23 cellular contexts compared by ENCODE assay signal in genomic region chr4:37139987-37140386, GRCh38.
DNase-seq lines count a peak whose midpoint lies in the region; ATAC-seq, FAIRE-seq and TF ChIP-seq lines count a peak whose summit lies in the region.
"Had no signal": no experiment of that assay in that cellular context is flagged by ENCODE, and none has a peak within 500 bp of the region (broad histone marks: within the 10 kb centered on the region; RNA-seq: fewer than 3 reads in every experiment).

No MANE protein-coding gene starts in this region.

- H3K4me3 ChIP-seq in GM12878 (no peak overlapping the region), mesodermal cell (ENCODE audit: extremely low read depth, insufficient read depth, low read length, poor library complexity, severe bottlenecking) (no peak overlapping the region), SJCRH30 (no peak overlapping the region), ovary (no peak overlapping the region)
- H3K4me3 ChIP-seq: GM23248 had no signal

- TF ChIP-seq POLR2A in GM12878 (IDR thresholded peaks at IDR 0.05; ENCODE audit: low read depth, low read length) (no peak), ovary (IDR thresholded peaks at IDR 0.05) (no peak)

- in situ Hi-C loops in GM12878 (cut with MboI) = no loop called here

- no peak overlapping the region for H2AFZ ChIP-seq in GM12878 (ENCODE audit: control insufficient read depth, low read depth, low read length)
- H2AFZ ChIP-seq: GM23248 had no signal

- POLR2A ChIA-PET in GM12878 (lab: Charles Lee) = no interaction called here

- intact Hi-C loops in GM12878 (cut with micrococcal nuclease; ENCODE audit: unreplicated experiment) (no loop called here), ovary (cut with DNase I) (no loop called here), Right ventricle myocardium superior (cut with DNase I) (no loop called here)

- no peak overlapping the region for H3K4me2 ChIP-seq in GM12878 (ENCODE audit: control insufficient read depth, insufficient read depth)

- TF ChIP-seq RAD21 in GM12878 (IDR thresholded peaks at IDR 0.05; ENCODE audit: insufficient read depth, low read depth, low read length) = no peak

- RAD21 ChIA-PET in GM12878 (lab: Charles Lee; ENCODE audit: unreplicated experiment) = no interaction called here

- CTCF ChIA-PET in GM12878 (lab: Yijun Ruan, JAX) = interaction anchor here (0.6 kb wide), 1 partner anchor 143 kb away, joined by 4 read pairs; no protein-coding TSS in a partner anchor

- no peaks in the 10 kb centered on the region for H3K79me2 ChIP-seq in GM12878 (ENCODE audit: control insufficient read depth, insufficient read depth, low read length)

- no peaks in the 10 kb centered on the region for H4K20me1 ChIP-seq in GM12878 (ENCODE audit: control insufficient read depth, insufficient read depth)

- H3K4me1 ChIP-seq in GM12878 (ENCODE audit: control insufficient read depth, insufficient read depth, low read length) (no peaks in the 10 kb centered on the region), mesodermal cell (ENCODE audit: control insufficient read depth, insufficient read depth, low read length, poor library complexity, severe bottlenecking) (no peaks in the 10 kb centered on the region), SJCRH30 (no peaks in the 10 kb centered on the region), ovary (ENCODE audit: insufficient read depth) (no peaks in the 10 kb centered on the region)
- H3K4me1 ChIP-seq: BE2C had no signal

- SMC1A ChIA-PET in GM12878 (lab: Charles Lee; ENCODE audit: uncharacterized antibody, unreplicated experiment) = no interaction called here

- H3K36me3 ChIP-seq in GM12878 (ENCODE audit: control insufficient read depth in 2 of 2, insufficient read depth in 2 of 2, low read length in 1 of 2) (no peaks in the 10 kb centered on the region), mesodermal cell (ENCODE audit: control insufficient read depth, insufficient read depth, low read length) (no peaks in the 10 kb centered on the region), SJCRH30 (0 out of 2 replicates have a peak, but pooled peaks cover 2% of the 10 kb centered on the region), ovary (no peaks in the 10 kb centered on the region)
- H3K36me3 ChIP-seq: BE2C had no signal

- WGBS in GM12878 (ENCODE audit: insufficient coverage, insufficient replicate concordance, low lambda C conversion rate, missing lambda C conversion rate) = 0% methylated on average over 1 of the region's 1 CpG
- 80 to 83% methylated on average over 1 of the region's 1 CpG for WGBS in mesodermal cell (ENCODE audit: insufficient coverage in 2 of 2), 2 experiments
- WGBS in ovary, 3 donors = 5 to 9% (median 6%) methylated on average over 1 of the region's 1 CpG

- no peak for TF ChIP-seq CTCF in GM12878 (IDR thresholded peaks at IDR 0.05 in 2 of 3, conservative IDR thresholded peaks at IDR 0.05 in 1 of 3; ENCODE audit: control insufficient read depth in 2 of 3, extremely low read depth in 1 of 3, insufficient read depth in 1 of 3, low read depth in 3 of 3, low read length in 3 of 3)
- no peak for TF ChIP-seq CTCF in ovary (IDR thresholded peaks at IDR 0.05)

- ATAC-seq in GM12878 (no peak), Right ventricle myocardium superior (ENCODE audit: poor library complexity) (no peak)
- ATAC-seq: HCT116 had no signal

- H3K9ac ChIP-seq in GM12878 (ENCODE audit: control insufficient read depth, insufficient read depth, low read length) = no peak overlapping the region
- H3K9ac ChIP-seq: GM23248 had no signal

- H3K9me3 ChIP-seq in GM12878 (replicated peaks; ENCODE audit: control insufficient read depth, insufficient read depth, low read length) (no peaks in the 10 kb centered on the region), mesodermal cell (ENCODE audit: control insufficient read depth, low read length) (no peaks in the 10 kb centered on the region), SJCRH30 (replicated peaks) (no peaks in the 10 kb centered on the region), ovary (no peaks in the 10 kb centered on the region)
- H3K9me3 ChIP-seq: BE2C had no signal

- peak; percentile 68 for FAIRE-seq in GM12878 (lab: Jason Lieb, UNC)
- FAIRE-seq: A204.1, G401.6, GM12892, GM18507, HTR-8/SVneo had no signal

- H3K27me3 ChIP-seq in GM12878 (replicated peaks in 1 of 2; ENCODE audit: control insufficient read depth in 2 of 2, insufficient read depth in 2 of 2, low read length in 1 of 2) = no peaks in the 10 kb centered on the region
- H3K27me3 ChIP-seq in SJCRH30 = no peaks in the 10 kb centered on the region
- peaks cover 5% of the 10 kb centered on the region for H3K27me3 ChIP-seq in ovary
- H3K27me3 ChIP-seq: BE2C had no signal

- H3K27ac ChIP-seq in GM12878 (ENCODE audit: control insufficient read depth, insufficient read depth) (no peak overlapping the region), mesodermal cell (ENCODE audit: low read depth, low read length, severe bottlenecking) (peak overlapping the region; percentile 11), SJCRH30 (no peak overlapping the region), ovary (no peak overlapping the region)
- H3K27ac ChIP-seq: GM23248 had no signal

- TF ChIP-seq EP300 in GM12878 (IDR thresholded peaks at IDR 0.05; ENCODE audit: borderline replicate concordance in 1 of 2, control insufficient read depth in 1 of 2, low read depth in 2 of 2, low read length in 2 of 2) (no peak), ovary (IDR thresholded peaks at IDR 0.05) (no peak)

- BruUV-seq in GM12878 (replicated peaks; lab: Mats Ljungman, UMichigan) = no TSS peak

- DNase-seq in SK-N-DZ (ENCODE audit: low spot score) (peak; percentile 65), GM12878 (ENCODE audit: low read depth, low spot score) (no peak), SJCRH30 (no peak), ovary (no peak), DMS 273 (lab: John Stamatoyannopoulos, UW; ENCODE audit: unreplicated experiment) (no peak), Right ventricle myocardium superior (no peak)
- DNase-seq: ACHN; BE2C; C1 segment of cervical spinal cord; CD4-positive, CD25-positive, alpha-beta regulatory T cell; CD8-positive, alpha-beta memory T cell; COR-L47; GM23248; H7; HFFc6; IMR-90 had no signal

TF ChIP-seq in GM12878, 131 proteins besides CTCF, POLR2A, EP300 and RAD21:
- TF ChIP-seq ZNF622 (IDR thresholded peaks at IDR 0.05) (no peak), SMC3 (IDR thresholded peaks at IDR 0.05; ENCODE audit: borderline replicate concordance, low read length) (no peak), JUND (IDR thresholded peaks at IDR 0.05; ENCODE audit: low read depth, low read length) (no peak), E2F8 (IDR thresholded peaks at IDR 0.05; ENCODE audit: low read depth, partially characterized antibody) (no peak), KLF5 (IDR thresholded peaks at IDR 0.05; ENCODE audit: partially characterized antibody) (no peak)
TF ChIP-seq in GM12878: peak in this region for 0.
